ENCODE assay signal across 8 cellular contexts in genomic region chr15:78004919-78005634, GRCh38.
DNase-seq lines count a peak whose midpoint lies in the region; ATAC-seq and TF ChIP-seq lines count a peak whose summit lies in the region.

No MANE protein-coding gene starts in this region.

- CTCF ChIA-PET in AG04449 (lab: Yijun Ruan, JAX): interaction anchor here (0.8 to 6.6 kb wide), 7 partner anchors 9 to 236 kb away, joined by 3 to 61 read pairs (median 5); no protein-coding TSS in a partner anchor
- CTCF ChIA-PET in GM10248 (lab: Yijun Ruan, JAX): interaction anchor here (0.6 to 2.4 kb wide), 7 partner anchors 9 to 191 kb away, joined by 3 to 15 read pairs (median 4); no protein-coding TSS in a partner anchor

- H3K36me3 ChIP-seq in MG63: peaks cover 40% of the 10 kb centered on the region
- peaks cover 65% of the 10 kb centered on the region for H3K36me3 ChIP-seq in brain microvascular endothelial cell (replicated peaks)
- peaks cover 0 to 79% of the 10 kb centered on the region in 2 donors for H3K36me3 ChIP-seq in left lung
- H3K36me3 ChIP-seq in tibial artery: peaks cover 32 to 76% (median 70%) of the 10 kb centered on the region in 3 donors

- peaks cover 40 to 67% of the 10 kb centered on the region in 2 donors for H3K4me1 ChIP-seq in left lung
- peaks cover 0 to 52% (median 39%) of the 10 kb centered on the region in 4 donors for H3K4me1 ChIP-seq in tibial artery

- in situ Hi-C loops in brain microvascular endothelial cell (cut with HindIII; ENCODE audit: low pct_ligation_motif_present, low sequenced_read_pairs): no loop called here

- intact Hi-C loops in left lung (cut with DNase I) (no loop called here), tibial artery (cut with DNase I; ENCODE audit: low total_unique reads) (no loop called here)

- H3K27ac ChIP-seq in brain microvascular endothelial cell (no peak overlapping the region), left lung (peak overlapping the region in 1 of 2 donors; percentile 10), tibial artery (peak overlapping the region; percentile 23 to 30)

- TF ChIP-seq CTCF in AG04449 (IDR thresholded peaks at IDR 0.05; ENCODE audit: insufficient read depth, low read length, missing control alignments) (peak; percentile 34), brain microvascular endothelial cell (IDR thresholded peaks at IDR 0.05; ENCODE audit: low read depth, low read length, missing control alignments) (peak; percentile 43), left lung (IDR thresholded peaks at IDR 0.05) (no peak), tibial artery (IDR thresholded peaks at IDR 0.05) (no peak), GM10248 (IDR thresholded peaks at IDR 0.05; ENCODE audit: control extremely low read depth, extremely low read depth, low read depth, missing control alignments) (no peak)

- H3K27me3 ChIP-seq in MG63 (no peaks in the 10 kb centered on the region), brain microvascular endothelial cell (replicated peaks) (no peaks in the 10 kb centered on the region), left lung (no peaks in the 10 kb centered on the region), tibial artery (no peaks in the 10 kb centered on the region)

- DNase-seq in AG04449 (ENCODE audit: low read depth, low spot score) (peak; percentile 65), MG63 (peak; percentile 93), brain microvascular endothelial cell (peak; percentile 80), left lung (peak in 1 of 2 donors; percentile 79), tibial artery (peak; percentile 83 to 93), GM10248 (ENCODE audit: extremely low spot score) (no peak)
- DNase-seq in activated CD8-positive, alpha-beta memory T cell treated with anti-CD3 and anti-CD28 coated beads for 24 hours: no peak

- no peaks in the 10 kb centered on the region for H3K9me3 ChIP-seq in MG63
- H3K9me3 ChIP-seq in left lung: no peaks in the 10 kb centered on the region
- H3K9me3 ChIP-seq in tibial artery: no peaks in the 10 kb centered on the region

- POLR2A ChIA-PET in AG04449 (lab: Yijun Ruan, JAX): interaction anchor here (0.7 to 0.9 kb wide), 2 partner anchors 45 to 71 kb away, joined by 3 to 4 read pairs; no protein-coding TSS in a partner anchor
- POLR2A ChIA-PET in GM10248 (lab: Yijun Ruan, JAX): no interaction called here

- ATAC-seq in left lung (peak; percentile 66), HG02623 (IDR thresholded peaks at IDR 0.05; ENCODE audit: unreplicated experiment) (no peak)

- H3K4me3 ChIP-seq in AG04449 (ENCODE audit: low read depth, low read length): no peak overlapping the region
- H3K4me3 ChIP-seq in MG63: no peak overlapping the region
- no peak overlapping the region for H3K4me3 ChIP-seq in brain microvascular endothelial cell (ENCODE audit: low read depth, low read length)
- H3K4me3 ChIP-seq in left lung: no peak overlapping the region
- no peak overlapping the region for H3K4me3 ChIP-seq in tibial artery

Comparison
In these comparisons a context has a peak if more than half of its experiments do, and no peak if none do; other contexts are left out.
1. DNase-seq: peak in AG04449 (single experiment), MG63 (single experiment), brain microvascular endothelial cell (single experiment) and tibial artery (2 of 2); none in activated CD8-positive, alpha-beta memory T cell treated with anti-CD3 and anti-CD28 coated beads for 24 hours (single experiment) and GM10248 (single experiment).
2. CTCF ChIP-seq: peak in AG04449 (single experiment) and brain microvascular endothelial cell (single experiment); none in left lung (0 of 2), tibial artery (0 of 2) and GM10248 (single experiment).